Comparison of ENCODE assay signal across 1 cellular context in genomic region chr21:28992526-28993292, GRCh38.
TF ChIP-seq lines count a peak whose summit lies in the region.

TSS of gene LTN1 (minus strand) at chr21:28992877. CDS start at chr21:28992805, 72 bp downstream.

TF ChIP-seq in K562, 482 proteins besides CTCF, POLR2A, EP300 and RAD21 (continued from another document and continues in another):
- TF ChIP-seq THRB (CRISPR knock-in tag; conservative IDR thresholded peaks at IDR 0.05) (no peak; the same call in 1 of the 2 replicates), SOX6 (IDR thresholded peaks at IDR 0.05) (no peak; the same call in none of the 2 replicates), ZBTB49 (CRISPR knock-in tag; IDR thresholded peaks at IDR 0.05; ENCODE audit: borderline replicate concordance) (no peak), ETV6 (IDR thresholded peaks at IDR 0.05; ENCODE audit: borderline replicate concordance in 1 of 2, low read depth in 2 of 2, low read length in 1 of 2) (peak in 1 of 2 experiments; percentile 58; a peak in 1 of 4 replicates), ETV6 (CRISPR knock-in tag; IDR thresholded peaks at IDR 0.05; ENCODE audit: borderline replicate concordance) (no peak), MGA (IDR thresholded peaks at IDR 0.05) (no peak), CHD4 (IDR thresholded peaks at IDR 0.05; ENCODE audit: insufficient read depth, insufficient replicate concordance, low read depth, low read length, poor library complexity, severe bottlenecking) (no peak), CHD7 (IDR thresholded peaks at IDR 0.05; ENCODE audit: low read depth, low read length) (no peak), HINFP (tag; conservative IDR thresholded peaks at IDR 0.05; ENCODE audit: low read depth) (no peak), ZNF124 (CRISPR knock-in tag; IDR thresholded peaks at IDR 0.05) (no peak), THRA (IDR thresholded peaks at IDR 0.05) (no peak), CREB3 (tag; conservative IDR thresholded peaks at IDR 0.05; ENCODE audit: low read depth) (no peak), ADNP (tag; IDR thresholded peaks at IDR 0.05) (no peak)
